Comparison of ENCODE assay signal across 16 cellular contexts in genomic region chr1:234989479-234990327, GRCh38.
DNase-seq lines count a peak whose midpoint lies in the region; ATAC-seq and TF ChIP-seq lines count a peak whose summit lies in the region.
"Had no signal": no experiment of that assay in that cellular context is flagged by ENCODE, and none has a peak within 500 bp of the region (broad histone marks: within the 10 kb centered on the region; RNA-seq: fewer than 3 reads in every experiment).

No MANE protein-coding gene starts in this region.

- H3K79me1 ChIP-seq in mesenchymal stem cell (replicated peaks; ENCODE audit: low read length, poor library complexity, severe bottlenecking) = peaks cover 2% of the 10 kb centered on the region

- peak overlapping the region; percentile 11 to 32 for H3K23ac ChIP-seq in mesenchymal stem cell (ENCODE audit: low read length in 2 of 2)

- H3K36me3 ChIP-seq in mesenchymal stem cell (ENCODE audit: control insufficient read depth in 1 of 2, insufficient read depth in 2 of 2, low read depth in 1 of 2, low read length in 2 of 2) = no peaks in the 10 kb centered on the region
- H3K36me3 ChIP-seq in thyroid gland = no peaks in the 10 kb centered on the region

- no peak overlapping the region for H3K9ac ChIP-seq in mesenchymal stem cell (ENCODE audit: low read length)

- no peak overlapping the region for H3K27ac ChIP-seq in mesenchymal stem cell (ENCODE audit: low read length, poor library complexity, severe bottlenecking)
- H3K27ac ChIP-seq in thyroid gland = peak overlapping the region; percentile 12 to 99 (median 99)
- H3K27ac ChIP-seq: hepatocyte had no signal

- peak overlapping the region in 1 of 2 experiments; percentile 74 for H3K14ac ChIP-seq in mesenchymal stem cell (ENCODE audit: low read length in 2 of 2)

- peaks cover 69% of the 10 kb centered on the region for H3K4me1 Mint-ChIP-seq in activated T-helper 2 cell treated with anti-CD3 and anti-CD28 coated beads, Interferon-gamma antibody, Interleukin-2, Interleukin-4, amounts not matched to agents 10 μg/mL and 5 μg/mL and 100 μg/mL, durations not matched to agents 14 hours and 24 hours and 36 hours (ENCODE audit: low read depth)

- peak overlapping the region; percentile 52 to 92 for H3K4ac ChIP-seq in mesenchymal stem cell (ENCODE audit: low read depth in 1 of 2, low read length in 2 of 2)

- peak overlapping the region; percentile 72 for H4K91ac ChIP-seq in mesenchymal stem cell (ENCODE audit: low read length)

- H2BK15ac ChIP-seq in mesenchymal stem cell (ENCODE audit: low read depth, poor library complexity, severe bottlenecking) = peak overlapping the region; percentile 73

- peaks cover 3 to 6% of the 10 kb centered on the region in 2 donors for H3K9me3 Mint-ChIP-seq in activated naive CD4-positive, alpha-beta T cell treated with anti-CD3 and anti-CD28 coated beads, Interleukin-2, amount 50 U/mL, for 72 hours
- H3K9me3 Mint-ChIP-seq in activated T-helper 2 cell treated with anti-CD3 and anti-CD28 coated beads, Interferon-gamma antibody, Interleukin-2, Interleukin-4, amounts not matched to agents 10 μg/mL and 5 μg/mL and 100 μg/mL, durations not matched to agents 14 hours and 24 hours and 36 hours = no peaks in the 10 kb centered on the region

- H2BK12ac ChIP-seq in mesenchymal stem cell (ENCODE audit: low read length in 2 of 2) = peak overlapping the region; percentile 81 to 94

- H3K4me1 ChIP-seq in mesenchymal stem cell (ENCODE audit: control insufficient read depth, insufficient read depth, low read depth, low read length) (peaks cover 15% of the 10 kb centered on the region), thyroid gland (peaks cover 36 to 46% of the 10 kb centered on the region in 2 donors)

- peak; percentile 45 to 75 for ATAC-seq in activated naive CD4-positive, alpha-beta T cell treated with anti-CD3 and anti-CD28 coated beads, Interleukin-2, amount 50 U/mL, for 72 hours
- ATAC-seq: left lobe of liver had no signal

- H4K8ac ChIP-seq in mesenchymal stem cell (ENCODE audit: low read length) = peak overlapping the region; percentile 56

- peak overlapping the region; percentile 69 to 79 for H3K27ac Mint-ChIP-seq in activated naive CD4-positive, alpha-beta T cell treated with anti-CD3 and anti-CD28 coated beads, Interleukin-2, amount 50 U/mL, for 72 hours
- peak overlapping the region; percentile 97 for H3K27ac Mint-ChIP-seq in activated T-helper 2 cell treated with anti-CD3 and anti-CD28 coated beads, Interferon-gamma antibody, Interleukin-2, Interleukin-4, amounts not matched to agents 10 μg/mL and 5 μg/mL and 100 μg/mL, durations not matched to agents 14 hours and 24 hours and 36 hours

- H3K27me3 ChIP-seq in mesenchymal stem cell (ENCODE audit: control insufficient read depth in 1 of 2, insufficient read depth in 1 of 2, low read length in 2 of 2) (no peaks in the 10 kb centered on the region), thyroid gland (no peaks in the 10 kb centered on the region)
- H3K27me3 ChIP-seq: hepatocyte had no signal

- TF ChIP-seq POLR2A in thyroid gland (IDR thresholded peaks at IDR 0.05) = no peak

- peak in 1 of 2 donors; percentile 55 for DNase-seq in activated naive CD4-positive, alpha-beta T cell treated with anti-CD3 and anti-CD28 coated beads, Interleukin-2, amount 50 U/mL, for 72 hours (ENCODE audit: low spot score in 2 of 2)
- no peak for DNase-seq in activated naive CD4-positive, alpha-beta T cell treated with anti-CD3 and anti-CD28 coated beads, Interleukin-2, amount 50 U/mL, for 16 hours
- no peak for DNase-seq in activated T-helper 2 cell treated with anti-CD3 and anti-CD28 coated beads, Interferon-gamma antibody, Interleukin-2, Interleukin-4, amounts not matched to agents 10 μg/mL and 5 μg/mL and 100 μg/mL, durations not matched to agents 14 hours and 24 hours and 36 hours (ENCODE audit: low spot score)
- DNase-seq in mesenchymal stem cell = peak; percentile 29
- no peak for DNase-seq in thyroid gland
- DNase-seq in NCI-H1105 treated with DMSO at 0.1 percent for 48 hours (lab: John Stamatoyannopoulos, UW) = no peak
- no peak for DNase-seq in HPDE6-E6E7 (ENCODE audit: extremely low spot score)
- no peak for DNase-seq in midbrain (lab: John Stamatoyannopoulos, UW)
- DNase-seq: activated CD4-positive, alpha-beta T cell treated with anti-CD3 and anti-CD28 coated beads, Interleukin-2, amount 50 U/mL, for 1 hour; activated naive CD4-positive, alpha-beta T cell; cerebellar nuclear complex; NCI-H1048; NCI-H226 had no signal

- no peak overlapping the region for H2AFZ ChIP-seq in mesenchymal stem cell (ENCODE audit: low read depth, low read length)
- H2AFZ ChIP-seq: hepatocyte had no signal

- TF ChIP-seq CTCF in thyroid gland (IDR thresholded peaks at IDR 0.05) = no peak

- WGBS in mesenchymal stem cell = 82% methylated on average over 15 of the region's 15 CpGs
- WGBS in thyroid gland, 2 donors = 94 to 96% methylated on average over 15 of the region's 15 CpGs

- no peak overlapping the region for H2BK5ac ChIP-seq in mesenchymal stem cell (ENCODE audit: low read depth, low read length, poor library complexity, severe bottlenecking)

- intact Hi-C loops in activated T-helper 2 cell treated with anti-CD3 and anti-CD28 coated beads, Interferon-gamma antibody, Interleukin-2, Interleukin-4, amounts not matched to agents 10 μg/mL and 5 μg/mL and 100 μg/mL, durations not matched to agents 14 hours and 24 hours and 36 hours (cut with micrococcal nuclease) = loop anchor here (1.0 kb wide), 2 partner anchors 8 to 22 kb away; no protein-coding TSS in a partner anchor
- intact Hi-C loops in thyroid gland (cut with DNase I) = loop anchor here (5.0 to 10.0 kb wide), 3 partner anchors 88 to 375 kb away; partner anchors contain the start of gene IRF2BP2

- no peak overlapping the region for H3K4me3 Mint-ChIP-seq in activated T-helper 2 cell treated with anti-CD3 and anti-CD28 coated beads, Interferon-gamma antibody, Interleukin-2, Interleukin-4, amounts not matched to agents 10 μg/mL and 5 μg/mL and 100 μg/mL, durations not matched to agents 14 hours and 24 hours and 36 hours (ENCODE audit: low read depth)
- H3K4me3 Mint-ChIP-seq: neural crest cell had no signal

- no peaks in the 10 kb centered on the region for H3K27me3 Mint-ChIP-seq in activated T-helper 2 cell treated with anti-CD3 and anti-CD28 coated beads, Interferon-gamma antibody, Interleukin-2, Interleukin-4, amounts not matched to agents 10 μg/mL and 5 μg/mL and 100 μg/mL, durations not matched to agents 14 hours and 24 hours and 36 hours (ENCODE audit: low read depth)

- H3K4me3 ChIP-seq in mesenchymal stem cell (ENCODE audit: insufficient read depth in 1 of 2, low read depth in 1 of 2, low read length in 2 of 2) (no peak overlapping the region), thyroid gland (replicated peaks in 1 of 3) (no peak overlapping the region)
- H3K4me3 ChIP-seq: hepatocyte had no signal

- H3K9me3 ChIP-seq in mesenchymal stem cell (ENCODE audit: control insufficient read depth, low read length) (no peaks in the 10 kb centered on the region), thyroid gland (no peaks in the 10 kb centered on the region)

- H2BK120ac ChIP-seq in mesenchymal stem cell (ENCODE audit: low read depth, low read length) = no peak overlapping the region

- H2AK5ac ChIP-seq in mesenchymal stem cell (ENCODE audit: low read length, severe bottlenecking) = peak overlapping the region; percentile 89

- H3K4me2 ChIP-seq in mesenchymal stem cell (ENCODE audit: low read length, poor library complexity, severe bottlenecking) = no peak overlapping the region
- H3K4me2 ChIP-seq: hepatocyte had no signal

- H3K36me3 Mint-ChIP-seq in activated naive CD4-positive, alpha-beta T cell treated with anti-CD3 and anti-CD28 coated beads, Interleukin-2, amount 50 U/mL, for 72 hours = peaks cover 0 to 22% of the 10 kb centered on the region in 2 donors
- H3K36me3 Mint-ChIP-seq in activated T-helper 2 cell treated with anti-CD3 and anti-CD28 coated beads, Interferon-gamma antibody, Interleukin-2, Interleukin-4, amounts not matched to agents 10 μg/mL and 5 μg/mL and 100 μg/mL, durations not matched to agents 14 hours and 24 hours and 36 hours (ENCODE audit: low read depth) = peaks cover 20% of the 10 kb centered on the region

- H3K18ac ChIP-seq in mesenchymal stem cell (ENCODE audit: low read depth in 1 of 2, low read length in 2 of 2) = peak overlapping the region; percentile 68 to 92
